10 cellular contexts compared by ENCODE assay signal in genomic region chrX:68929332-68930150, GRCh38.
DNase-seq lines count a peak whose midpoint lies in the region; ATAC-seq and TF ChIP-seq lines count a peak whose summit lies in the region.
"Had no signal": no experiment of that assay in that cellular context is flagged by ENCODE, and none has a peak within 500 bp of the region (broad histone marks: within the 10 kb centered on the region; RNA-seq: fewer than 3 reads in every experiment).

No MANE protein-coding gene starts in this region.

- intact Hi-C loops in stomach (cut with DNase I; ENCODE audit: low total_unique reads) = no loop called here

- no peak for TF ChIP-seq POLR2A in stomach (IDR thresholded peaks at IDR 0.05)

- H3K27me3 ChIP-seq in stomach (peaks cover 0 to 10% (median 0%) of the 10 kb centered on the region in 3 donors), Karpas-422 (ENCODE audit: low read length) (no peaks in the 10 kb centered on the region)

- no peaks in the 10 kb centered on the region for H3K36me3 ChIP-seq in stomach
- H3K36me3 ChIP-seq in Karpas-422 (ENCODE audit: insufficient read depth, low read length) = no peaks in the 10 kb centered on the region

- H3K9me3 ChIP-seq in stomach = no peaks in the 10 kb centered on the region
- no peaks in the 10 kb centered on the region for H3K9me3 ChIP-seq in Karpas-422 (ENCODE audit: low read length)

- no peak overlapping the region for H3K4me2 ChIP-seq in Karpas-422 (ENCODE audit: low read depth, low read length, poor library complexity, severe bottlenecking)

- H3K4me3 ChIP-seq in astrocyte of the spinal cord (ENCODE audit: low read depth, low read length) (no peak overlapping the region), stomach (no peak overlapping the region), Karpas-422 (ENCODE audit: low read length) (no peak overlapping the region)

- H3K79me2 ChIP-seq in Karpas-422 (ENCODE audit: low read length) = no peaks in the 10 kb centered on the region

- in situ Hi-C loops in astrocyte of the spinal cord (cut with HindIII; ENCODE audit: low sequenced_read_pairs) = no loop called here

- no peak overlapping the region for H2AFZ ChIP-seq in Karpas-422 (ENCODE audit: low read length)

- no peak for ATAC-seq in left lobe of liver
- ATAC-seq: Panc1 had no signal

- 71 to 85% (median 75%) methylated on average over 9 of the region's 9 CpGs; no CpG with 5 or more reads in 1 of the 5 donors for WGBS in stomach, 5 donors

- no peaks in the 10 kb centered on the region for H3K9me2 ChIP-seq in Karpas-422 (replicated peaks; ENCODE audit: insufficient read depth, low read length)

- DNase-seq in HK-2 (ENCODE audit: unreplicated experiment) = peak; percentile 15
- DNase-seq in astrocyte of the spinal cord (ENCODE audit: low read depth, low spot score) = peak; percentile 81
- DNase-seq in iris pigment epithelial cell (ENCODE audit: low read depth) = peak; percentile 82
- DNase-seq in stomach = peak; percentile 32
- DNase-seq in Karpas-422 = no peak
- no peak for DNase-seq in NCI-H510A (lab: John Stamatoyannopoulos, UW)
- no peak for DNase-seq in left lobe of liver (ENCODE audit: low spot score)
- no peak for DNase-seq in NCI-H82 treated with DMSO at 0.1 percent for 48 hours (lab: John Stamatoyannopoulos, UW; ENCODE audit: unreplicated experiment)
- DNase-seq: NCI-H1048 had no signal

- H3K4me1 ChIP-seq in stomach (peaks cover 0 to 6% (median 0%) of the 10 kb centered on the region in 4 donors), Karpas-422 (ENCODE audit: low read length) (no peaks in the 10 kb centered on the region)

- TF ChIP-seq EP300 in stomach (IDR thresholded peaks at IDR 0.05) = no peak

- TF ChIP-seq CTCF in astrocyte of the spinal cord (IDR thresholded peaks at IDR 0.05; ENCODE audit: low read depth, low read length) (no peak), stomach (IDR thresholded peaks at IDR 0.05) (no peak)

- 0 out of 2 replicates have a peak, but pooled peaks cover 3% of the 10 kb centered on the region for H4K20me1 ChIP-seq in Karpas-422 (ENCODE audit: insufficient read depth, low read depth, low read length)

- no peak overlapping the region for H3K27ac ChIP-seq in stomach
- no peak overlapping the region for H3K27ac ChIP-seq in Karpas-422 (ENCODE audit: low read length)

- H3K9ac ChIP-seq in Karpas-422 (ENCODE audit: low read length) = no peak overlapping the region

Comparison
In these comparisons a context has a peak if more than half of its experiments do, and no peak if none do; other contexts are left out.
1. DNase-seq: peak in HK-2 (single experiment), astrocyte of the spinal cord (single experiment), iris pigment epithelial cell (single experiment) and stomach (single experiment); none in Karpas-422 (single experiment), NCI-H510A (single experiment), left lobe of liver (single experiment) and NCI-H82 treated with DMSO at 0.1 percent for 48 hours (single experiment).